ENCODE assay signal across 8 cellular contexts in the genomic region with DNA sequence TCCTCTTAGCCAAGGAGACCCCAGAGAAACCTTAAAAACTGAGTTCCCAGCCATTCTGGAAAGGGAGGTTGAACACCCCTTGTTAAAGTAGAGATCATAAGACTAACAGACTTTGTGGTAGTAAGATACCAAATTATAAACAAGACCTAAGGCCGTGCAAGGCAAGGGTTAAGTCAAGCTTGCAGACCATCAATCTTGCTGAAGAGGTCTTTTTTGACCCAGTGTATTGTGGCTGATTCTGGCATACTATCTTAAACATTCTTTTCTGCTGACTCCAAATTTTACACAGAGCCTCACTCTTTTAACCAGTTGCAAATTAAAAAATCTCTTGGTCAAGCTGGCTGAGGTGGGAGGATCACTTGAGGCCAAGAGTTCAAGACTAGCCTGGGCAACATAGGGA. TPM values are rescaled to one million over a fixed set of nuclear protein-coding genes. Genes with fewer than 3 reads are reported as not detected.
DNase-seq lines count a peak whose midpoint lies in the region; ATAC-seq and TF ChIP-seq lines count a peak whose summit lies in the region.

No MANE protein-coding gene starts in this region.

- H3K36me3 Mint-ChIP-seq in activated T-cell treated with anti-CD3 and anti-CD28 coated beads, Interleukin-2, amount 50 U/mL, for 72 hours (ENCODE audit: insufficient read depth in 2 of 2), result peaks cover 10 to 24% of the 10 kb centered on the region in 2 donors
- H3K36me3 Mint-ChIP-seq in stimulated activated naive B cell treated with anti-CD40 and anti-IgM and Interleukin-4, amounts not matched to agents 10 μg/mL and 1 μg/mL and 100 μg/mL, for 72 hours, result peaks cover 15 to 28% of the 10 kb centered on the region in 2 donors

- H2AFZ ChIP-seq in hepatocyte, result no peak overlapping the region

- no peak for DNase-seq in activated T-cell treated with anti-CD3 and anti-CD28 coated beads, Interleukin-2, amount 50 U/mL, for 72 hours
- no peak for DNase-seq in activated T-cell treated with anti-CD3 and anti-CD28 coated beads, Interleukin-2, amount 50 U/mL, for 1 hour
- DNase-seq in hepatocyte (ENCODE audit: low spot score) (no peak), GOT3 (lab: John Stamatoyannopoulos, UW) (no peak), SJCRH30 (no peak)
- no peak for DNase-seq in stimulated activated naive B cell treated with anti-CD40 and anti-IgM and Interleukin-4, amounts not matched to agents 10 μg/mL and 1 μg/mL and 100 μg/mL, for 72 hours

- TF ChIP-seq CTCF in VCaP (conservative IDR thresholded peaks at IDR 0.05) (no peak), hepatocyte (IDR thresholded peaks at IDR 0.05; ENCODE audit: poor library complexity) (no peak)

- 93% methylated on average over 1 of the region's 1 CpG for WGBS in hepatocyte (ENCODE audit: low lambda C conversion rate, missing lambda C conversion rate)

- H3K27ac ChIP-seq in VCaP, result peak overlapping the region; percentile 93
- peak overlapping the region; percentile 99 for H3K27ac ChIP-seq in hepatocyte
- no peak overlapping the region for H3K27ac ChIP-seq in SJCRH30

- no peak for ATAC-seq in activated T-cell treated with anti-CD3 and anti-CD28 coated beads, Interleukin-2, amount 50 U/mL, for 72 hours (replicated peaks in 1 of 2)
- no peak for ATAC-seq in stimulated activated naive B cell treated with anti-CD40 and anti-IgM and Interleukin-4, amounts not matched to agents 10 μg/mL and 1 μg/mL and 100 μg/mL, for 72 hours (replicated peaks)
- no peak for ATAC-seq in GM21423 (IDR thresholded peaks at IDR 0.05; ENCODE audit: unreplicated experiment)

- peaks cover 7% of the 10 kb centered on the region for H4K20me1 ChIP-seq in hepatocyte (ENCODE audit: insufficient read depth, poor library complexity, severe bottlenecking)

- H3K4me1 ChIP-seq in hepatocyte (ENCODE audit: insufficient read depth), result peaks cover 12% of the 10 kb centered on the region
- 0 out of 2 replicates have a peak, but pooled peaks cover 3% of the 10 kb centered on the region for H3K4me1 ChIP-seq in SJCRH30

- peak overlapping the region; percentile 75 for H3K4me2 ChIP-seq in hepatocyte

- H3K4me3 ChIP-seq in hepatocyte (peak overlapping the region; percentile 74), SJCRH30 (no peak overlapping the region; the same call in 1 of the 2 replicates)

- peaks cover 28% of the 10 kb centered on the region for H3K4me1 Mint-ChIP-seq in activated T-cell treated with anti-CD3 and anti-CD28 coated beads, Interleukin-2, amount 50 U/mL, for 72 hours (ENCODE audit: low read depth)
- peaks cover 18 to 21% of the 10 kb centered on the region in 2 donors for H3K4me1 Mint-ChIP-seq in stimulated activated naive B cell treated with anti-CD40 and anti-IgM and Interleukin-4, amounts not matched to agents 10 μg/mL and 1 μg/mL and 100 μg/mL, for 72 hours

- H3K9me3 Mint-ChIP-seq in activated T-cell treated with anti-CD3 and anti-CD28 coated beads, Interleukin-2, amount 50 U/mL, for 72 hours, result no peaks in the 10 kb centered on the region
- H3K9me3 Mint-ChIP-seq in stimulated activated naive B cell treated with anti-CD40 and anti-IgM and Interleukin-4, amounts not matched to agents 10 μg/mL and 1 μg/mL and 100 μg/mL, for 72 hours, result no peaks in the 10 kb centered on the region

- H3K4me3 Mint-ChIP-seq in activated T-cell treated with anti-CD3 and anti-CD28 coated beads, Interleukin-2, amount 50 U/mL, for 72 hours, result peak overlapping the region; percentile 94 to 95
- peak overlapping the region; percentile 14 to 98 for H3K4me3 Mint-ChIP-seq in stimulated activated naive B cell treated with anti-CD40 and anti-IgM and Interleukin-4, amounts not matched to agents 10 μg/mL and 1 μg/mL and 100 μg/mL, for 72 hours

- peaks cover 6% of the 10 kb centered on the region for H3K27me3 Mint-ChIP-seq in activated T-cell treated with anti-CD3 and anti-CD28 coated beads, Interleukin-2, amount 50 U/mL, for 72 hours (ENCODE audit: low read depth)
- H3K27me3 Mint-ChIP-seq in stimulated activated naive B cell treated with anti-CD40 and anti-IgM and Interleukin-4, amounts not matched to agents 10 μg/mL and 1 μg/mL and 100 μg/mL, for 72 hours, result peaks cover 7 to 12% of the 10 kb centered on the region in 2 donors

- H3K36me3 ChIP-seq in hepatocyte (replicated peaks; ENCODE audit: insufficient read depth, low read depth), result no peaks in the 10 kb centered on the region
- H3K36me3 ChIP-seq in SJCRH30, result peaks cover 19% of the 10 kb centered on the region

- peak overlapping the region; percentile 56 for H3K27ac Mint-ChIP-seq in activated T-cell treated with anti-CD3 and anti-CD28 coated beads, Interleukin-2, amount 50 U/mL, for 72 hours
- peak overlapping the region; percentile 79 for H3K27ac Mint-ChIP-seq in stimulated activated naive B cell treated with anti-CD40 and anti-IgM and Interleukin-4, amounts not matched to agents 10 μg/mL and 1 μg/mL and 100 μg/mL, for 72 hours

- H3K27me3 ChIP-seq in hepatocyte (peaks cover 7% of the 10 kb centered on the region), SJCRH30 (no peaks in the 10 kb centered on the region)

- no peaks in the 10 kb centered on the region for H3K9me2 ChIP-seq in hepatocyte (replicated peaks; ENCODE audit: insufficient read depth)

- peaks cover 37% of the 10 kb centered on the region for H3K79me2 ChIP-seq in hepatocyte

- H3K9me3 ChIP-seq in hepatocyte (ENCODE audit: low read depth) (no peaks in the 10 kb centered on the region), SJCRH30 (replicated peaks) (no peaks in the 10 kb centered on the region)

RNA-seq across cellular contexts. Expression of gene TBRG4, which starts 1.2 kb away (rescaled TPM):
- total RNA-seq in activated T-cell treated with anti-CD3 and anti-CD28 coated beads, Interleukin-2, amount 50 U/mL, for 72 hours, result 100 to 1,000 TPM; 107 to 118 TPM
- 44.5 and 55.9 TPM in 2 replicates for total RNA-seq in hepatocyte
- 54.3 and 54.6 TPM in 2 replicates for polyA plus RNA-seq in hepatocyte
- total RNA-seq in SJCRH30 (2014; rRNA removed; shearing (Covaris generic)), result 117 and 137 TPM in 2 replicates

RNA-seq across cellular contexts. Expression of gene NACAD, which starts 23.9 kb away (rescaled TPM):
- under 1 TPM; 0.36 to 0.76 TPM for total RNA-seq in activated T-cell treated with anti-CD3 and anti-CD28 coated beads, Interleukin-2, amount 50 U/mL, for 72 hours
- 1.2 and 1.4 TPM in 2 replicates for total RNA-seq in hepatocyte
- 2.0 and 3.9 TPM in 2 replicates for polyA plus RNA-seq in hepatocyte
- 4.0 and 4.8 TPM in 2 replicates for total RNA-seq in SJCRH30 (2014; rRNA removed; shearing (Covaris generic))

RNA-seq across cellular contexts. Expression of gene RAMP3, which starts 44.9 kb away (rescaled TPM):
- total RNA-seq in activated T-cell treated with anti-CD3 and anti-CD28 coated beads, Interleukin-2, amount 50 U/mL, for 72 hours, result under 1 TPM in 1 of 2 donors, not detected in 1; 0.50 TPM
- total RNA-seq in hepatocyte, result not detected in 2 replicates
- not detected in 2 replicates for polyA plus RNA-seq in hepatocyte
- not detected in 2 replicates for total RNA-seq in SJCRH30 (2014; rRNA removed; shearing (Covaris generic))
